In genomic region chr13:113636266-113636963, GRCh38 we compare ENCODE assay signal across 20 cellular contexts. TPM values are rescaled to one million over a fixed set of nuclear protein-coding genes. Genes with fewer than 3 reads are reported as not detected.
DNase-seq lines count a peak whose midpoint lies in the region; ATAC-seq, FAIRE-seq and TF ChIP-seq lines count a peak whose summit lies in the region.
"Had no signal": no experiment of that assay in that cellular context is flagged by ENCODE, and none has a peak within 500 bp of the region (broad histone marks: within the 10 kb centered on the region; RNA-seq: fewer than 3 reads in every experiment).

No MANE protein-coding gene starts in this region.

- H3K4me3 ChIP-seq in right lobe of liver (no peak overlapping the region), HepG2 (replicated peaks in 1 of 3; ENCODE audit: insufficient read depth in 1 of 3, low read depth in 2 of 3, low read length in 3 of 3) (no peak overlapping the region), upper lobe of right lung (no peak overlapping the region)
- H3K4me3 ChIP-seq: BLaER1 had no signal

- H3K9ac ChIP-seq in HepG2 (ENCODE audit: insufficient read depth, low read depth, low read length): no peak overlapping the region
- H3K9ac ChIP-seq: BLaER1 had no signal

- in situ Hi-C loops in HepG2 (cut with HindIII; ENCODE audit: extremely low pct_ligation_motif_present, low pct_unique_long_range_greater_than_20kb): no loop called here

- H3K27me3 Mint-ChIP-seq in WTC11 (ENCODE audit: low read depth): no peaks in the 10 kb centered on the region
- no peaks in the 10 kb centered on the region for H3K27me3 Mint-ChIP-seq in naive thymus-derived CD8-positive, alpha-beta T cell

- TF ChIP-seq POLR2A in right lobe of liver (IDR thresholded peaks at IDR 0.05) (no peak), HepG2 (IDR thresholded peaks at IDR 0.05; ENCODE audit: insufficient read depth in 1 of 2, low read depth in 2 of 2, low read length in 2 of 2) (no peak)

- no peaks in the 10 kb centered on the region for H3K79me2 ChIP-seq in HepG2 (ENCODE audit: insufficient read depth, low read length)

- TF ChIP-seq RAD21 in HepG2 (CRISPR knock-in tag; IDR thresholded peaks at IDR 0.05): no peak

- WGBS in right lobe of liver (ENCODE audit: insufficient coverage, low coverage, low lambda C conversion rate, missing lambda C conversion rate): 98% methylated on average over 7 of the region's 24 CpGs
- WGBS in HepG2 (ENCODE audit: low lambda C conversion rate): 98% methylated on average over 23 of the region's 24 CpGs

- H4K20me1 ChIP-seq in HepG2 (ENCODE audit: insufficient read depth, low read length): 0 out of 2 replicates have a peak, but pooled peaks cover 3% of the 10 kb centered on the region

- H3K36me3 Mint-ChIP-seq in WTC11: peaks cover 78% of the 10 kb centered on the region
- H3K36me3 Mint-ChIP-seq in naive thymus-derived CD8-positive, alpha-beta T cell: peaks cover 0 to 48% (median 29%) of the 10 kb centered on the region in 3 donors
- peaks cover 100% of the 10 kb centered on the region for H3K36me3 Mint-ChIP-seq in stimulated activated effector memory CD8-positive, alpha-beta T cell treated with anti-CD3 and anti-CD28 coated beads, Interleukin-12 subunit alpha, Interleukin-12 subunit beta, amount 100 ng/mL, for 72 hours

- no peak for TF ChIP-seq CTCF in right lobe of liver (IDR thresholded peaks at IDR 0.05)
- no peak for TF ChIP-seq CTCF in HepG2 (CRISPR knock-in tag; IDR thresholded peaks at IDR 0.05)
- no peak for TF ChIP-seq CTCF in WTC11 (IDR thresholded peaks at IDR 0.05)
- no peak for TF ChIP-seq CTCF in upper lobe of right lung (IDR thresholded peaks at IDR 0.05)

- H3K9me3 ChIP-seq in right lobe of liver (no peaks in the 10 kb centered on the region), HepG2 (ENCODE audit: low read length) (no peaks in the 10 kb centered on the region), upper lobe of right lung (no peaks in the 10 kb centered on the region)

- H3K36me3 ChIP-seq in right lobe of liver (peaks cover 0 to 63% (median 14%) of the 10 kb centered on the region in 4 donors), HepG2 (replicated peaks in 1 of 2; ENCODE audit: control insufficient read depth in 1 of 2, insufficient read depth in 2 of 2, low read length in 2 of 2) (peaks cover 35 to 89% of the 10 kb centered on the region in 2 experiments), upper lobe of right lung (peaks cover 69% of the 10 kb centered on the region)

- POLR2A ChIA-PET in HepG2 (lab: Yijun Ruan, JAX) (no interaction called here), WTC11 (lab: Charles Lee) (no interaction called here)
- POLR2A ChIA-PET in naive thymus-derived CD8-positive, alpha-beta T cell (lab: Charles Lee): no interaction called here

- H3K4me2 ChIP-seq in HepG2 (ENCODE audit: low read depth, low read length): no peak overlapping the region
- H3K4me2 ChIP-seq: BLaER1 had no signal

- H3K27ac Mint-ChIP-seq in WTC11: no peak overlapping the region
- H3K27ac Mint-ChIP-seq in naive thymus-derived CD8-positive, alpha-beta T cell: peak overlapping the region in 8 of 10 donors; percentile 53 to 82 (median 66)
- H3K27ac Mint-ChIP-seq in stimulated activated effector memory CD8-positive, alpha-beta T cell treated with anti-CD3 and anti-CD28 coated beads, Interleukin-12 subunit alpha, Interleukin-12 subunit beta, amount 100 ng/mL, for 72 hours: no peak overlapping the region

- H3K4me1 Mint-ChIP-seq in WTC11: no peaks in the 10 kb centered on the region
- peaks cover 20 to 50% (median 26%) of the 10 kb centered on the region in 4 donors for H3K4me1 Mint-ChIP-seq in naive thymus-derived CD8-positive, alpha-beta T cell
- no peaks in the 10 kb centered on the region for H3K4me1 Mint-ChIP-seq in stimulated activated effector memory CD8-positive, alpha-beta T cell treated with anti-CD3 and anti-CD28 coated beads, Interleukin-12 subunit alpha, Interleukin-12 subunit beta, amount 100 ng/mL, for 72 hours

- 0 out of 2 replicates have a peak, but pooled peaks cover 2% of the 10 kb centered on the region for H3K9me3 Mint-ChIP-seq in WTC11
- no peaks in the 10 kb centered on the region for H3K9me3 Mint-ChIP-seq in naive thymus-derived CD8-positive, alpha-beta T cell
- H3K9me3 Mint-ChIP-seq in stimulated activated effector memory CD8-positive, alpha-beta T cell treated with anti-CD3 and anti-CD28 coated beads, Interleukin-12 subunit alpha, Interleukin-12 subunit beta, amount 100 ng/mL, for 72 hours: no peaks in the 10 kb centered on the region

- no peak for FAIRE-seq in HepG2 (lab: Jason Lieb, UNC)
- FAIRE-seq: H54 had no signal

- H3K27ac ChIP-seq in right lobe of liver (no peak overlapping the region), HepG2 (ENCODE audit: extremely low read length, insufficient read depth, low read length) (no peak overlapping the region), upper lobe of right lung (no peak overlapping the region)
- H3K27ac ChIP-seq: BLaER1 had no signal

- H3K4me1 ChIP-seq in right lobe of liver (no peaks in the 10 kb centered on the region), HepG2 (ENCODE audit: insufficient read depth, low read length) (no peaks in the 10 kb centered on the region), upper lobe of right lung (no peaks in the 10 kb centered on the region)

- intact Hi-C loops in right lobe of liver (cut with DNase I): no loop called here
- intact Hi-C loops in HepG2 (cut with micrococcal nuclease; ENCODE audit: unreplicated experiment): no loop called here
- intact Hi-C loops in upper lobe of right lung (cut with DNase I): no loop called here

- no peak overlapping the region for H2AFZ ChIP-seq in HepG2 (ENCODE audit: low read length)

- ATAC-seq in right lobe of liver (no peak), HepG2 (no peak), WTC11 (no peak), upper lobe of right lung (no peak), GM18873 (IDR thresholded peaks at IDR 0.05; ENCODE audit: low FRiP score, unreplicated experiment) (no peak)
- ATAC-seq in naive thymus-derived CD8-positive, alpha-beta T cell: no peak
- no peak for ATAC-seq in stimulated activated effector memory CD8-positive, alpha-beta T cell treated with anti-CD3 and anti-CD28 coated beads, Interleukin-12 subunit alpha, Interleukin-12 subunit beta, amount 100 ng/mL, for 72 hours
- ATAC-seq: Panc1 had no signal

- DNase-seq in right lobe of liver (peak in 2 of 3 donors; percentile 35 to 37), HepG2 (ENCODE audit: low spot score) (no peak), WTC11 (ENCODE audit: low spot score) (peak; percentile 5), upper lobe of right lung (peak; percentile 40)
- DNase-seq in naive thymus-derived CD8-positive, alpha-beta T cell: peak in 1 of 10 donors; percentile 40
- DNase-seq in effector CD4-positive, alpha-beta T cell: no peak
- DNase-seq in stimulated activated effector memory CD8-positive, alpha-beta T cell treated with anti-CD3 and anti-CD28 coated beads, Interleukin-12 subunit alpha, Interleukin-12 subunit beta, amount 100 ng/mL, for 72 hours (ENCODE audit: low spot score in 2 of 2): no peak
- DNase-seq: DMS153, IMR-90, Kasumi-1, NCI-H1930, NCI-H2171, NCI-H82, SIG-M5 had no signal

- TF ChIP-seq EP300 in HepG2 (IDR thresholded peaks at IDR 0.05; ENCODE audit: low read depth in 2 of 2, low read length in 2 of 2) (no peak), HepG2 (CRISPR knock-in tag; IDR thresholded peaks at IDR 0.05; ENCODE audit: borderline replicate concordance) (no peak)

- no TSS peak for BruUV-seq in HepG2 (replicated peaks; lab: Mats Ljungman, UMichigan)

- H3K4me3 Mint-ChIP-seq in WTC11: no peak overlapping the region
- no peak overlapping the region for H3K4me3 Mint-ChIP-seq in naive thymus-derived CD8-positive, alpha-beta T cell
- no peak overlapping the region for H3K4me3 Mint-ChIP-seq in stimulated activated effector memory CD8-positive, alpha-beta T cell treated with anti-CD3 and anti-CD28 coated beads, Interleukin-12 subunit alpha, Interleukin-12 subunit beta, amount 100 ng/mL, for 72 hours

- no peaks in the 10 kb centered on the region for H3K27me3 ChIP-seq in right lobe of liver
- H3K27me3 ChIP-seq in HepG2 (ENCODE audit: control insufficient read depth in 1 of 2, insufficient read depth in 2 of 2, low read length in 2 of 2): no peaks in the 10 kb centered on the region
- no peaks in the 10 kb centered on the region for H3K27me3 ChIP-seq in upper lobe of right lung
- H3K27me3 ChIP-seq: BLaER1 had no signal

- CTCF ChIA-PET in HepG2 (lab: Yijun Ruan, JAX; ENCODE audit: low intra/inter-chr PET ratio, low total read pairs): no interaction called here
- CTCF ChIA-PET in WTC11 (lab: Charles Lee): no interaction called here

RNA-seq across cellular contexts. Expression of gene ATP4B, which starts 21.6 kb away (rescaled TPM):
- total RNA-seq in right lobe of liver (not detected), HepG2 (2016; rRNA removed; fragmentation: Illumina TruSeq; extraction: Trizol) (not detected in 2 replicates), WTC11 (2021) (not detected in 3 replicates), upper lobe of right lung (not detected)
- not detected in 2 replicates for total RNA-seq in HepG2 (2016; cell fraction: cytosol; rRNA removed; fragmentation: Illumina TruSeq; extraction: Trizol; ENCODE audit: low read depth)
- total RNA-seq in HepG2 (2016; cell fraction: insoluble cytoplasmic fraction; rRNA removed; fragmentation: Illumina TruSeq; extraction: Trizol): not detected in 2 replicates
- total RNA-seq in HepG2 (2016; cell fraction: membrane; rRNA removed; fragmentation: Illumina TruSeq; extraction: Trizol): not detected in 2 replicates
- not detected in 2 replicates for total RNA-seq in HepG2 (2016; cell fraction: nucleus; rRNA removed; fragmentation: Illumina TruSeq; extraction: Trizol)
- polyA plus RNA-seq in HepG2 (2011; rRNA removed): not detected in 2 replicates
- not detected in 2 replicates for polyA plus RNA-seq in HepG2 (2011; cell fraction: cytosol; rRNA removed)
- not detected in 2 replicates for polyA plus RNA-seq in HepG2 (2011; cell fraction: nucleus; rRNA removed)
- not detected in 2 replicates for polyA plus RNA-seq in HepG2 (2012)
- polyA plus RNA-seq in HepG2 (2016; cell fraction: cytosol; fragmentation: Illumina TruSeq; extraction: Trizol; ENCODE audit: low read depth): not detected in 2 replicates
- not detected in 2 replicates for polyA plus RNA-seq in HepG2 (2016; cell fraction: insoluble cytoplasmic fraction; fragmentation: Illumina TruSeq; extraction: Trizol; ENCODE audit: low read depth)
- polyA plus RNA-seq in HepG2 (2016; cell fraction: membrane; fragmentation: Illumina TruSeq; extraction: Trizol; ENCODE audit: low read depth): not detected in 2 replicates
- polyA plus RNA-seq in HepG2 (2016; cell fraction: nucleus; fragmentation: Illumina TruSeq; extraction: Trizol; ENCODE audit: insufficient read depth, low read depth): not detected in 2 replicates
- not detected in 2 replicates for polyA minus RNA-seq in HepG2 (2011; rRNA and poly(A)+ RNA removed; ENCODE audit: low replicate concordance)
- not detected in 2 replicates for polyA minus RNA-seq in HepG2 (2011; cell fraction: cytosol; rRNA and poly(A)+ RNA removed)
- polyA minus RNA-seq in HepG2 (2011; cell fraction: nucleus; rRNA and poly(A)+ RNA removed): not detected in 2 replicates
- total RNA-seq in naive thymus-derived CD8-positive, alpha-beta T cell: not detected
- not detected for polyA plus RNA-seq in naive thymus-derived CD8-positive, alpha-beta T cell
- total RNA-seq: IMR-90, NCI-H460 had no signal
- polyA plus RNA-seq: AG04450, IMR-90 had no signal

RNA-seq across cellular contexts. Expression of gene GRK1, which starts 30.6 kb away (rescaled TPM):
- total RNA-seq in right lobe of liver (not detected), HepG2 (2016; rRNA removed; fragmentation: Illumina TruSeq; extraction: Trizol) (0.07 TPM in 1 of 2 replicates, not detected in the other), WTC11 (2021) (0.11 to 0.21 TPM (median 0.17 TPM) in 3 replicates), upper lobe of right lung (0.09 TPM)
- total RNA-seq in HepG2 (2016; cell fraction: cytosol; rRNA removed; fragmentation: Illumina TruSeq; extraction: Trizol; ENCODE audit: low read depth): 0.09 and 0.20 TPM in 2 replicates
- not detected in 2 replicates for total RNA-seq in HepG2 (2016; cell fraction: insoluble cytoplasmic fraction; rRNA removed; fragmentation: Illumina TruSeq; extraction: Trizol)
- 0.06 TPM in 1 of 2 replicates, not detected in the other for total RNA-seq in HepG2 (2016; cell fraction: membrane; rRNA removed; fragmentation: Illumina TruSeq; extraction: Trizol)
- 0.16 and 0.19 TPM in 2 replicates for total RNA-seq in HepG2 (2016; cell fraction: nucleus; rRNA removed; fragmentation: Illumina TruSeq; extraction: Trizol)
- 0.03 and 0.12 TPM in 2 replicates for polyA plus RNA-seq in HepG2 (2011; rRNA removed)
- 0.04 and 0.06 TPM in 2 replicates for polyA plus RNA-seq in HepG2 (2011; cell fraction: cytosol; rRNA removed)
- polyA plus RNA-seq in HepG2 (2011; cell fraction: nucleus; rRNA removed): 0.21 and 0.24 TPM in 2 replicates
- not detected in 2 replicates for polyA plus RNA-seq in HepG2 (2012)
- 0.03 TPM in 2 replicates for polyA plus RNA-seq in HepG2 (2016; cell fraction: cytosol; fragmentation: Illumina TruSeq; extraction: Trizol; ENCODE audit: low read depth)
- not detected in 2 replicates for polyA plus RNA-seq in HepG2 (2016; cell fraction: insoluble cytoplasmic fraction; fragmentation: Illumina TruSeq; extraction: Trizol; ENCODE audit: low read depth)
- not detected in 2 replicates for polyA plus RNA-seq in HepG2 (2016; cell fraction: membrane; fragmentation: Illumina TruSeq; extraction: Trizol; ENCODE audit: low read depth)
- 0.13 TPM in 1 of 2 replicates, not detected in the other for polyA plus RNA-seq in HepG2 (2016; cell fraction: nucleus; fragmentation: Illumina TruSeq; extraction: Trizol; ENCODE audit: insufficient read depth, low read depth)
- 0.06 TPM in 1 of 2 replicates, not detected in the other for polyA minus RNA-seq in HepG2 (2011; rRNA and poly(A)+ RNA removed; ENCODE audit: low replicate concordance)
- not detected in 2 replicates for polyA minus RNA-seq in HepG2 (2011; cell fraction: cytosol; rRNA and poly(A)+ RNA removed)
- 0.12 and 0.13 TPM in 2 replicates for polyA minus RNA-seq in HepG2 (2011; cell fraction: nucleus; rRNA and poly(A)+ RNA removed)
- total RNA-seq in naive thymus-derived CD8-positive, alpha-beta T cell: not detected
- polyA plus RNA-seq in naive thymus-derived CD8-positive, alpha-beta T cell: not detected
- total RNA-seq: IMR-90, NCI-H460 had no signal
- polyA plus RNA-seq: AG04450, IMR-90 had no signal

RNA-seq across cellular contexts. Expression of gene TFDP1, which starts 51.9 kb away (rescaled TPM):
- 10 to 100 TPM; 21.7 to 26.9 (median 25.1) TPM for total RNA-seq in right lobe of liver
- 78.3 and 84.2 TPM in 2 replicates for total RNA-seq in HepG2 (2016; rRNA removed; fragmentation: Illumina TruSeq; extraction: Trizol)
- total RNA-seq in HepG2 (2016; cell fraction: cytosol; rRNA removed; fragmentation: Illumina TruSeq; extraction: Trizol; ENCODE audit: low read depth): 194 and 195 TPM in 2 replicates
- total RNA-seq in HepG2 (2016; cell fraction: insoluble cytoplasmic fraction; rRNA removed; fragmentation: Illumina TruSeq; extraction: Trizol): 67.1 and 88.3 TPM in 2 replicates
- 221 and 222 TPM in 2 replicates for total RNA-seq in HepG2 (2016; cell fraction: membrane; rRNA removed; fragmentation: Illumina TruSeq; extraction: Trizol)
- 49.7 and 57.5 TPM in 2 replicates for total RNA-seq in HepG2 (2016; cell fraction: nucleus; rRNA removed; fragmentation: Illumina TruSeq; extraction: Trizol)
- polyA plus RNA-seq in HepG2 (2011; rRNA removed): 31.6 and 38.0 TPM in 2 replicates
- polyA plus RNA-seq in HepG2 (2011; cell fraction: cytosol; rRNA removed): 25.7 and 26.3 TPM in 2 replicates
- 37.1 and 39.8 TPM in 2 replicates for polyA plus RNA-seq in HepG2 (2011; cell fraction: nucleus; rRNA removed)
- polyA plus RNA-seq in HepG2 (2012): 25.2 and 38.0 TPM in 2 replicates
- 283 and 288 TPM in 2 replicates for polyA plus RNA-seq in HepG2 (2016; cell fraction: cytosol; fragmentation: Illumina TruSeq; extraction: Trizol; ENCODE audit: low read depth)
- 98.5 and 123 TPM in 2 replicates for polyA plus RNA-seq in HepG2 (2016; cell fraction: insoluble cytoplasmic fraction; fragmentation: Illumina TruSeq; extraction: Trizol; ENCODE audit: low read depth)
- 260 and 268 TPM in 2 replicates for polyA plus RNA-seq in HepG2 (2016; cell fraction: membrane; fragmentation: Illumina TruSeq; extraction: Trizol; ENCODE audit: low read depth)
- 93.4 and 97.4 TPM in 2 replicates for polyA plus RNA-seq in HepG2 (2016; cell fraction: nucleus; fragmentation: Illumina TruSeq; extraction: Trizol; ENCODE audit: insufficient read depth, low read depth)
- 27.0 and 92.2 TPM in 2 replicates for polyA minus RNA-seq in HepG2 (2011; rRNA and poly(A)+ RNA removed; ENCODE audit: low replicate concordance)
- polyA minus RNA-seq in HepG2 (2011; cell fraction: cytosol; rRNA and poly(A)+ RNA removed): 13.8 and 22.4 TPM in 2 replicates
- polyA minus RNA-seq in HepG2 (2011; cell fraction: nucleus; rRNA and poly(A)+ RNA removed): 24.0 and 26.7 TPM in 2 replicates
- total RNA-seq in WTC11 (2021): 52.6 to 61.2 TPM (median 54.1 TPM) in 3 replicates
- total RNA-seq in naive thymus-derived CD8-positive, alpha-beta T cell: 10 to 100 TPM; 17.1 to 18.1 TPM
- polyA plus RNA-seq in naive thymus-derived CD8-positive, alpha-beta T cell: 10 to 100 TPM; 50.1 to 61.9 (median 50.3) TPM
- total RNA-seq in upper lobe of right lung: 42.3 TPM

Comparison
In these comparisons a context has a peak if more than half of its experiments do, and no peak if none do; other contexts are left out.
1. DNase-seq: peak in right lobe of liver (2 of 3), WTC11 (single experiment) and upper lobe of right lung (single experiment); none in HepG2 (single experiment), effector CD4-positive, alpha-beta T cell (single experiment) and stimulated activated effector memory CD8-positive, alpha-beta T cell treated with anti-CD3 and anti-CD28 coated beads, Interleukin-12 subunit alpha, Interleukin-12 subunit beta, amount 100 ng/mL, for 72 hours (0 of 2).
2. H3K27ac Mint-ChIP-seq: peak in naive thymus-derived CD8-positive, alpha-beta T cell (8 of 10); none in WTC11 (single experiment) and stimulated activated effector memory CD8-positive, alpha-beta T cell treated with anti-CD3 and anti-CD28 coated beads, Interleukin-12 subunit alpha, Interleukin-12 subunit beta, amount 100 ng/mL, for 72 hours (single experiment).